ENCODE assay signal across 1 cellular context in genomic region chr4:3257125-3257690, GRCh38.
TF ChIP-seq lines count a peak whose summit lies in the region.

No MANE protein-coding gene starts in this region.

TF ChIP-seq in GM12878, 131 proteins besides CTCF, POLR2A, EP300 and RAD21 (continued from another document):
- TF ChIP-seq HDGF (IDR thresholded peaks at IDR 0.05) (no peak), FOXM1 (IDR thresholded peaks at IDR 0.05; ENCODE audit: low read depth, low read length) (no peak), EED (IDR thresholded peaks at IDR 0.05; ENCODE audit: low read depth) (no peak), MTA3 (IDR thresholded peaks at IDR 0.05; ENCODE audit: borderline replicate concordance, low read length) (no peak), ELK1 (IDR thresholded peaks at IDR 0.05; ENCODE audit: low read depth, low read length) (no peak), JUND (IDR thresholded peaks at IDR 0.05; ENCODE audit: low read depth, low read length) (no peak), DPF2 (IDR thresholded peaks at IDR 0.05) (no peak), TCF3 (IDR thresholded peaks at IDR 0.05; ENCODE audit: borderline replicate concordance, insufficient read depth, low read depth, low read length) (no peak)
- TF ChIP-seq, protein P1, sequence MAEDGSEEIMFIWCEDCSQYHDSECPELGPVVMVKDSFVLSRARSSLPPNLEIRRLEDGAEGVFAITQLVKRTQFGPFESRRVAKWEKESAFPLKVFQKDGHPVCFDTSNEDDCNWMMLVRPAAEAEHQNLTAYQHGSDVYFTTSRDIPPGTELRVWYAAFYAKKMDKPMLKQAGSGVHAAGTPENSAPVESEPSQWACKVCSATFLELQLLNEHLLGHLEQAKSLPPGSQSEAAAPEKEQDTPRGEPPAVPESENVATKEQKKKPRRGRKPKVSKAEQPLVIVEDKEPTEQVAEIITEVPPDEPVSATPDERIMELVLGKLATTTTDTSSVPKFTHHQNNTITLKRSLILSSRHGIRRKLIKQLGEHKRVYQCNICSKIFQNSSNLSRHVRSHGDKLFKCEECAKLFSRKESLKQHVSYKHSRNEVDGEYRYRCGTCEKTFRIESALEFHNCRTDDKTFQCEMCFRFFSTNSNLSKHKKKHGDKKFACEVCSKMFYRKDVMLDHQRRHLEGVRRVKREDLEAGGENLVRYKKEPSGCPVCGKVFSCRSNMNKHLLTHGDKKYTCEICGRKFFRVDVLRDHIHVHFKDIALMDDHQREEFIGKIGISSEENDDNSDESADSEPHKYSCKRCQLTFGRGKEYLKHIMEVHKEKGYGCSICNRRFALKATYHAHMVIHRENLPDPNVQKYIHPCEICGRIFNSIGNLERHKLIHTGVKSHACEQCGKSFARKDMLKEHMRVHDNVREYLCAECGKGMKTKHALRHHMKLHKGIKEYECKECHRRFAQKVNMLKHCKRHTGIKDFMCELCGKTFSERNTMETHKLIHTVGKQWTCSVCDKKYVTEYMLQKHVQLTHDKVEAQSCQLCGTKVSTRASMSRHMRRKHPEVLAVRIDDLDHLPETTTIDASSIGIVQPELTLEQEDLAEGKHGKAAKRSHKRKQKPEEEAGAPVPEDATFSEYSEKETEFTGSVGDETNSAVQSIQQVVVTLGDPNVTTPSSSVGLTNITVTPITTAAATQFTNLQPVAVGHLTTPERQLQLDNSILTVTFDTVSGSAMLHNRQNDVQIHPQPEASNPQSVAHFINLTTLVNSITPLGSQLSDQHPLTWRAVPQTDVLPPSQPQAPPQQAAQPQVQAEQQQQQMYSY (CRISPR knock-in tag; IDR thresholded peaks at IDR 0.05) = no peak
TF ChIP-seq in GM12878: peak in this region for 0.
